In genomic region chr10:29588640-29589421, GRCh38 we compare ENCODE assay signal across 12 cellular contexts. TPM values are rescaled to one million over a fixed set of nuclear protein-coding genes. Genes with fewer than 3 reads are reported as not detected.
DNase-seq lines count a peak whose midpoint lies in the region; ATAC-seq, FAIRE-seq and TF ChIP-seq lines count a peak whose summit lies in the region.
"Had no signal": no experiment of that assay in that cellular context is flagged by ENCODE, and none has a peak within 500 bp of the region (broad histone marks: within the 10 kb centered on the region; RNA-seq: fewer than 3 reads in every experiment).

No MANE protein-coding gene starts in this region.

- peak; percentile 40 for FAIRE-seq in A204.1 (lab: Jason Lieb, UNC)

- H3K27me3 Mint-ChIP-seq in endothelial cell (ENCODE audit: unreplicated experiment): peaks cover 7% of the 10 kb centered on the region
- H3K27me3 Mint-ChIP-seq in mesothelial cell of epicardium (ENCODE audit: low read depth): no peaks in the 10 kb centered on the region
- no peaks in the 10 kb centered on the region for H3K27me3 Mint-ChIP-seq in activated T-cell treated with anti-CD3 and anti-CD28 coated beads, Interleukin-2, amount 50 U/mL, for 4 hours (ENCODE audit: low read depth)

- H3K36me3 Mint-ChIP-seq in endothelial cell (ENCODE audit: low read depth, unreplicated experiment) (peaks cover 19% of the 10 kb centered on the region), mesothelial cell of epicardium (peaks cover 18% of the 10 kb centered on the region)
- H3K36me3 Mint-ChIP-seq in activated T-cell treated with anti-CD3 and anti-CD28 coated beads, Interleukin-2, amount 50 U/mL, for 4 hours (ENCODE audit: insufficient read depth): peaks cover 7% of the 10 kb centered on the region

- H3K4me1 Mint-ChIP-seq in endothelial cell (ENCODE audit: unreplicated experiment): peaks cover 24% of the 10 kb centered on the region
- peaks cover 65% of the 10 kb centered on the region for H3K4me1 Mint-ChIP-seq in mesothelial cell of epicardium
- H3K4me1 Mint-ChIP-seq in activated T-cell treated with anti-CD3 and anti-CD28 coated beads, Interleukin-2, amount 50 U/mL, for 4 hours (ENCODE audit: low read depth): peaks cover 13% of the 10 kb centered on the region

- H3K27ac Mint-ChIP-seq in endothelial cell (ENCODE audit: unreplicated experiment): peak overlapping the region; percentile 48
- peak overlapping the region; percentile 73 for H3K27ac Mint-ChIP-seq in mesothelial cell of epicardium
- H3K27ac Mint-ChIP-seq: activated T-helper 1 cell treated with anti-CD3 and anti-CD28 coated beads, Interleukin-12 subunit alpha, Interleukin-12 subunit beta, Interleukin-2, Interleukin-4 antibody, amounts not matched to agents 30 ng/mL and 10 ng/mL and 1 ng/mL, durations not matched to agents 14 hours and 24 hours and 36 hours; T-helper 1 cell treated with Interleukin-12 subunit alpha and Interleukin-12 subunit beta and Interleukin-4 antibody, amounts not matched to agents 30 μg/mL and 1 μg/mL, for 36 hours had no signal

- TF ChIP-seq POLR2A in erythroblast (IDR thresholded peaks at IDR 0.05; ENCODE audit: low read length): no peak

- ATAC-seq in activated T-cell treated with anti-CD3 and anti-CD28 coated beads, Interleukin-2, amount 50 U/mL, for 4 hours: no peak

- H3K9me3 Mint-ChIP-seq in endothelial cell (ENCODE audit: unreplicated experiment) (no peaks in the 10 kb centered on the region), mesothelial cell of epicardium (peaks cover 3% of the 10 kb centered on the region)
- H3K9me3 Mint-ChIP-seq in activated T-cell treated with anti-CD3 and anti-CD28 coated beads, Interleukin-2, amount 50 U/mL, for 4 hours: no peaks in the 10 kb centered on the region
- H3K9me3 Mint-ChIP-seq: activated T-helper 1 cell treated with anti-CD3 and anti-CD28 coated beads, Interleukin-12 subunit alpha, Interleukin-12 subunit beta, Interleukin-2, Interleukin-4 antibody, amounts not matched to agents 30 ng/mL and 10 ng/mL and 1 ng/mL, durations not matched to agents 14 hours and 24 hours and 36 hours; T-helper 1 cell treated with Interleukin-12 subunit alpha and Interleukin-12 subunit beta and Interleukin-4 antibody, amounts not matched to agents 30 μg/mL and 1 μg/mL, for 36 hours had no signal

- peak; percentile 33 for DNase-seq in NCI-H226
- DNase-seq in endothelial cell (ENCODE audit: low spot score): no peak
- no peak for DNase-seq in mesothelial cell of epicardium (ENCODE audit: low spot score in 2 of 2, unreplicated experiment in 2 of 2)
- no peak for DNase-seq in activated naive CD4-positive, alpha-beta T cell (lab: John Stamatoyannopoulos, UW)
- DNase-seq in erythroblast (lab: John Stamatoyannopoulos, UW): no peak
- DNase-seq in activated T-cell treated with anti-CD3 and anti-CD28 coated beads, Interleukin-2, amount 50 U/mL, for 4 hours: no peak
- no peak for DNase-seq in NCI-H1417 (lab: John Stamatoyannopoulos, UW)
- DNase-seq: GOT3, occipital lobe had no signal

- no peak for TF ChIP-seq CTCF in endothelial cell (IDR thresholded peaks at IDR 0.05; ENCODE audit: unreplicated experiment)
- no peak for TF ChIP-seq CTCF in mesothelial cell of epicardium (IDR thresholded peaks at IDR 0.05; ENCODE audit: unreplicated experiment)

- H3K4me3 Mint-ChIP-seq in endothelial cell (ENCODE audit: unreplicated experiment): no peak overlapping the region
- H3K4me3 Mint-ChIP-seq in mesothelial cell of epicardium: no peak overlapping the region
- H3K4me3 Mint-ChIP-seq in activated T-cell treated with anti-CD3 and anti-CD28 coated beads, Interleukin-2, amount 50 U/mL, for 4 hours: no peak overlapping the region
- H3K4me3 Mint-ChIP-seq: activated T-helper 1 cell treated with anti-CD3 and anti-CD28 coated beads, Interleukin-12 subunit alpha, Interleukin-12 subunit beta, Interleukin-2, Interleukin-4 antibody, amounts not matched to agents 30 ng/mL and 10 ng/mL and 1 ng/mL, durations not matched to agents 14 hours and 24 hours and 36 hours; T-helper 1 cell treated with Interleukin-12 subunit alpha and Interleukin-12 subunit beta and Interleukin-4 antibody, amounts not matched to agents 30 μg/mL and 1 μg/mL, for 36 hours had no signal

RNA-seq across cellular contexts. Expression of gene SVIL, which starts 45.9 kb away (rescaled TPM):
- total RNA-seq in endothelial cell (ENCODE audit: unreplicated experiment) (125 TPM), mesothelial cell of epicardium (281 to 302 TPM (median 293 TPM) in 3 replicates)
- total RNA-seq in activated T-cell treated with anti-CD3 and anti-CD28 coated beads, Interleukin-2, amount 50 U/mL, for 4 hours: 10 to 100 TPM in 1 of 3 donors, 1 to 10 TPM in 2; 6.4 to 11.1 (median 9.5) TPM

Comparison
In these comparisons a context has a peak if more than half of its experiments do, and no peak if none do; other contexts are left out.
1. RNA of gene SVIL, which starts 45.9 kb away (total RNA-seq): 281 to 302 TPM in mesothelial cell of epicardium and 125 TPM in endothelial cell (single experiment); 6.4 to 11.1 TPM in activated T-cell treated with anti-CD3 and anti-CD28 coated beads, Interleukin-2, amount 50 U/mL, for 4 hours; every median in the first group is over 10 times any median in the second.